23 cellular contexts compared by ENCODE assay signal in genomic region chr13:33158830-33159229, GRCh38.
"Had no signal": no experiment of that assay in that cellular context is flagged by ENCODE, and none has a peak within 500 bp of the region (broad histone marks: within the 10 kb centered on the region; RNA-seq: fewer than 3 reads in every experiment).

No MANE protein-coding gene starts in this region.

- H3K36me3 Mint-ChIP-seq: activated naive CD8-positive, alpha-beta T cell treated with anti-CD3 and anti-CD28 coated beads, Interleukin-2, amount 10 ng/mL, durations not matched to agents 7 days and 5 days had no signal

- H3K27ac ChIP-seq: foreskin keratinocyte, parathyroid adenoma, uterus had no signal

- DNase-seq: activated CD4-positive, alpha-beta T cell treated with anti-CD3 and anti-CD28 coated beads for 1 hour; activated CD4-positive, alpha-beta T cell treated with anti-CD3 and anti-CD28 coated beads, Interleukin-2, amount 50 U/mL, for 1 hour; activated CD8-positive, alpha-beta T cell treated with anti-CD3 and anti-CD28 coated beads, Interleukin-2, amount 10 ng/mL, durations not matched to agents 7 days and 5 days; activated naive CD4-positive, alpha-beta T cell; activated naive CD8-positive, alpha-beta T cell treated with anti-CD3 and anti-CD28 coated beads, Interleukin-2, amount 10 ng/mL, durations not matched to agents 7 days and 5 days; amniotic stem cell; endodermal cell; foreskin keratinocyte; kidney; naive thymus-derived CD4-positive, alpha-beta T cell; right cardiac atrium; stimulated activated CD4-positive, alpha-beta T cell treated with anti-CD3 and anti-CD28 coated beads, Interleukin-12 subunit alpha, Interleukin-12 subunit beta, amount 100 ng/mL, for 4 hours; stimulated activated CD4-positive, alpha-beta T cell treated with anti-CD3 and anti-CD28 coated beads, Interleukin-4, amount 100 ng/mL, for 4 hours; stimulated activated naive CD8-positive, alpha-beta T cell treated with anti-CD3 and anti-CD28 coated beads, Interleukin-15, Interleukin-2, amounts not matched to agents 100 U/mL and 50 U/mL, for 24 hours; T-helper 1 cell; uterus had no signal

- H3K27ac Mint-ChIP-seq: activated CD8-positive, alpha-beta T cell treated with anti-CD3 and anti-CD28 coated beads, Interleukin-2, amount 10 ng/mL, durations not matched to agents 7 days and 5 days; activated naive CD8-positive, alpha-beta T cell treated with anti-CD3 and anti-CD28 coated beads, Interleukin-2, amount 10 ng/mL, durations not matched to agents 7 days and 5 days; activated T-helper 1 cell treated with anti-CD3 and anti-CD28 coated beads, Interleukin-12 subunit alpha, Interleukin-12 subunit beta, Interleukin-2, Interleukin-4 antibody, amounts not matched to agents 30 ng/mL and 10 ng/mL and 1 ng/mL, durations not matched to agents 14 hours and 24 hours and 36 hours; endodermal cell; naive thymus-derived CD4-positive, alpha-beta T cell had no signal

- H3K27me3 ChIP-seq: foreskin keratinocyte, tibial nerve, uterus had no signal

- H3K4me3 ChIP-seq: coronary artery, lung, tibial nerve, uterus had no signal

- H3K9me3 ChIP-seq: uterus had no signal

- H3K4me1 Mint-ChIP-seq: activated naive CD8-positive, alpha-beta T cell treated with anti-CD3 and anti-CD28 coated beads, Interleukin-2, amount 10 ng/mL, durations not matched to agents 7 days and 5 days; central memory CD8-positive, alpha-beta T cell; naive thymus-derived CD4-positive, alpha-beta T cell had no signal

- H3K27me3 Mint-ChIP-seq: brain; central memory CD8-positive, alpha-beta T cell had no signal

- H3K36me3 ChIP-seq: uterus had no signal

- H3K4me3 Mint-ChIP-seq: activated CD8-positive, alpha-beta T cell treated with anti-CD3 and anti-CD28 coated beads, Interleukin-2, amount 10 ng/mL, durations not matched to agents 7 days and 5 days; activated naive CD8-positive, alpha-beta T cell treated with anti-CD3 and anti-CD28 coated beads, Interleukin-2, amount 10 ng/mL, durations not matched to agents 7 days and 5 days; activated T-helper 1 cell treated with anti-CD3 and anti-CD28 coated beads, Interleukin-12 subunit alpha, Interleukin-12 subunit beta, Interleukin-2, Interleukin-4 antibody, amounts not matched to agents 30 ng/mL and 10 ng/mL and 1 ng/mL, durations not matched to agents 14 hours and 24 hours and 36 hours; brain; central memory CD8-positive, alpha-beta T cell; endodermal cell; naive thymus-derived CD4-positive, alpha-beta T cell had no signal

- ATAC-seq: activated CD8-positive, alpha-beta T cell treated with anti-CD3 and anti-CD28 coated beads, Interleukin-2, amount 10 ng/mL, durations not matched to agents 7 days and 5 days; foreskin keratinocyte; naive thymus-derived CD4-positive, alpha-beta T cell; right cardiac atrium; stimulated activated naive CD8-positive, alpha-beta T cell treated with anti-CD3 and anti-CD28 coated beads, Interleukin-15, Interleukin-2, amounts not matched to agents 100 U/mL and 50 U/mL, for 24 hours had no signal

- H3K4me1 ChIP-seq: foreskin keratinocyte, parathyroid adenoma, uterus had no signal
